8 cellular contexts compared by ENCODE assay signal in the genomic region with DNA sequence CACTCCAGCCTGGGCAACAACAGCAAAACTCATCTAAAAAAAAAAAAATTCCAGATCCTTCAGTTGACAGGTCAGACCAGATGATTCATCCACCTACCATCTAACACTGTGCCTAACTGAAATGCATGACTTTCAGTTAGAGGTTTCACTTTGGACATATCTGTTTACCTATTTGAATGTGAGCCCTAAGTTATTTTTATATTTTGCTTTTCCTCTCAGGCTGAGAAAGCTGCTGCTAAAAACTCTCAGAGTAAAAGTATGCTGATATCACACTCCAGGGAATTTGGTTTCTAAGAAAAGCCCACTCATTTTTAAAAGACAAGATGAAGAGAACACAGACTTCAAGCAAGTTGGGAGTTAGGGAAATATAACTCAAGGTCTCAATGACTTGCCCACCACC.
DNase-seq lines count a peak whose midpoint lies in the region; ATAC-seq and TF ChIP-seq lines count a peak whose summit lies in the region.

No MANE protein-coding gene starts in this region.

- H3K27ac ChIP-seq in vagina: peak overlapping the region; percentile 9
- H3K27ac ChIP-seq in naive thymus-derived CD4-positive, alpha-beta T cell (ENCODE audit: low read depth, low read length): no peak overlapping the region

- no peak overlapping the region for H3K4me3 ChIP-seq in fibroblast of pulmonary artery (replicated peaks; ENCODE audit: low read depth, low read length)
- H3K4me3 ChIP-seq in vagina: no peak overlapping the region
- no peak overlapping the region for H3K4me3 ChIP-seq in naive thymus-derived CD4-positive, alpha-beta T cell (ENCODE audit: low read length)

- peak overlapping the region in 1 of 10 donors; percentile 8 for H3K4me3 Mint-ChIP-seq in naive thymus-derived CD4-positive, alpha-beta T cell

- TF ChIP-seq CTCF in fibroblast of pulmonary artery (IDR thresholded peaks at IDR 0.05; ENCODE audit: low read length, missing control alignments) (no peak), vagina (IDR thresholded peaks at IDR 0.05) (no peak)

- peak; percentile 95 for ATAC-seq in GM21526 (IDR thresholded peaks at IDR 0.05; ENCODE audit: low FRiP score, unreplicated experiment)
- ATAC-seq in naive thymus-derived CD4-positive, alpha-beta T cell: no peak

- POLR2A ChIA-PET in naive thymus-derived CD4-positive, alpha-beta T cell (lab: Charles Lee): interaction anchor here (0.6 kb wide), 1 partner anchor 13 kb away, joined by 4 read pairs; no protein-coding TSS in a partner anchor

- CTCF ChIA-PET in naive thymus-derived CD4-positive, alpha-beta T cell (lab: Charles Lee): no interaction called here

- H3K27me3 Mint-ChIP-seq in naive thymus-derived CD4-positive, alpha-beta T cell: no peaks in the 10 kb centered on the region

- H3K9me3 ChIP-seq in vagina: no peaks in the 10 kb centered on the region
- H3K9me3 ChIP-seq in naive thymus-derived CD4-positive, alpha-beta T cell (ENCODE audit: control insufficient read depth in 2 of 3, low read length in 3 of 3): no peaks in the 10 kb centered on the region

- intact Hi-C loops in vagina (cut with DNase I): no loop called here
- intact Hi-C loops in naive thymus-derived CD4-positive, alpha-beta T cell (cut with micrococcal nuclease): no loop called here

- H3K36me3 Mint-ChIP-seq in naive thymus-derived CD4-positive, alpha-beta T cell: peaks cover 0 to 52% (median 35%) of the 10 kb centered on the region in 5 donors

- H3K27ac Mint-ChIP-seq in naive thymus-derived CD4-positive, alpha-beta T cell: peak overlapping the region in 3 of 9 donors; percentile 13 to 70 (median 46)

- peaks cover 17 to 45% (median 29%) of the 10 kb centered on the region in 7 donors for H3K4me1 Mint-ChIP-seq in naive thymus-derived CD4-positive, alpha-beta T cell

- peaks cover 0 to 6% (median 0%) of the 10 kb centered on the region in 11 donors for H3K9me3 Mint-ChIP-seq in naive thymus-derived CD4-positive, alpha-beta T cell

- H3K4me1 ChIP-seq in vagina: peaks cover 12% of the 10 kb centered on the region
- H3K4me1 ChIP-seq in naive thymus-derived CD4-positive, alpha-beta T cell (ENCODE audit: control insufficient read depth in 2 of 2, insufficient read depth in 2 of 2, low read length in 2 of 2): no peaks in the 10 kb centered on the region

- no peak for TF ChIP-seq POLR2A in vagina (IDR thresholded peaks at IDR 0.05)

- H3K36me3 ChIP-seq in vagina: no peaks in the 10 kb centered on the region
- H3K36me3 ChIP-seq in naive thymus-derived CD4-positive, alpha-beta T cell (ENCODE audit: control insufficient read depth in 2 of 3, insufficient read depth in 3 of 3, low read length in 3 of 3): no peaks in the 10 kb centered on the region

- no peaks in the 10 kb centered on the region for H3K27me3 ChIP-seq in vagina
- no peaks in the 10 kb centered on the region for H3K27me3 ChIP-seq in naive thymus-derived CD4-positive, alpha-beta T cell (ENCODE audit: control insufficient read depth in 2 of 2, insufficient read depth in 2 of 2, low read length in 2 of 2)

- DNase-seq in GM04504 (ENCODE audit: low read depth) (peak; percentile 18), HT1080 (ENCODE audit: low read depth) (peak; percentile 63), fibroblast of pulmonary artery (ENCODE audit: low read depth) (peak; percentile 50), vagina (ENCODE audit: extremely low spot score in 2 of 2) (no peak), DMS79 treated with DMSO at 0.1 percent for 48 hours (lab: John Stamatoyannopoulos, UW) (no peak), NCI-H187 treated with DMSO at 0.1 percent for 48 hours (lab: John Stamatoyannopoulos, UW) (no peak)
- DNase-seq in naive thymus-derived CD4-positive, alpha-beta T cell: no peak

Comparison
In these comparisons a context has a peak if more than half of its experiments do, and no peak if none do; other contexts are left out.
1. DNase-seq: peak in GM04504 (single experiment), HT1080 (single experiment) and fibroblast of pulmonary artery (single experiment); none in vagina (0 of 2), DMS79 treated with DMSO at 0.1 percent for 48 hours (single experiment), NCI-H187 treated with DMSO at 0.1 percent for 48 hours (single experiment) and naive thymus-derived CD4-positive, alpha-beta T cell (0 of 9).